ENCODE assay signal across 33 cellular contexts in genomic region chr7:69596056-69596455, GRCh38. TPM values are rescaled to one million over a fixed set of nuclear protein-coding genes. Genes with fewer than 3 reads are reported as not detected.
A peak's percentile ranks its signal among the peaks of the same experiment; 100 is the strongest.
DNase-seq lines count a peak whose midpoint lies in the region; ATAC-seq, FAIRE-seq and TF ChIP-seq lines count a peak whose summit lies in the region.
"Had no signal": no experiment of that assay in that cellular context is flagged by ENCODE, and none has a peak within 500 bp of the region (broad histone marks: within the 10 kb centered on the region; RNA-seq: fewer than 3 reads in every experiment).

No MANE protein-coding gene starts in this region.

- H3K4me3 Mint-ChIP-seq in neural progenitor cell: peak overlapping the region; percentile 91
- peak overlapping the region; percentile 41 for H3K4me3 Mint-ChIP-seq in type B pancreatic cell

- no peak for FAIRE-seq in GM12891 (lab: Jason Lieb, UNC)
- FAIRE-seq: frontal cortex, GM18507 had no signal

- no peak for TF ChIP-seq CTCF in left ventricle myocardium inferior (IDR thresholded peaks at IDR 0.05; ENCODE audit: borderline replicate concordance)
- no peak for TF ChIP-seq CTCF in heart left ventricle (IDR thresholded peaks at IDR 0.05)
- TF ChIP-seq CTCF in esophagus squamous epithelium (IDR thresholded peaks at IDR 0.05): no peak
- TF ChIP-seq CTCF in neural progenitor cell (IDR thresholded peaks at IDR 0.05): no peak
- no peak for TF ChIP-seq CTCF in type B pancreatic cell (conservative IDR thresholded peaks at IDR 0.05)

- peaks cover 35% of the 10 kb centered on the region for H3K4me1 ChIP-seq in left ventricle myocardium inferior
- H3K4me1 ChIP-seq in heart left ventricle: peaks cover 0 to 29% (median 3%) of the 10 kb centered on the region in 12 donors
- peaks cover 13 to 41% (median 29%) of the 10 kb centered on the region in 3 donors for H3K4me1 ChIP-seq in esophagus squamous epithelium
- H3K4me1 ChIP-seq in neural progenitor cell: peaks cover 6% of the 10 kb centered on the region

- H3K27me3 ChIP-seq in left ventricle myocardium inferior (ENCODE audit: low read depth): no peaks in the 10 kb centered on the region
- no peaks in the 10 kb centered on the region for H3K27me3 ChIP-seq in heart left ventricle
- peaks cover 0 to 58% (median 0%) of the 10 kb centered on the region in 4 donors for H3K27me3 ChIP-seq in esophagus squamous epithelium
- H3K27me3 ChIP-seq in neural progenitor cell: peaks cover 80% of the 10 kb centered on the region
- H3K27me3 ChIP-seq: adrenal gland, body of pancreas, testis, vagina had no signal

- no peaks in the 10 kb centered on the region for H3K36me3 ChIP-seq in left ventricle myocardium inferior
- no peaks in the 10 kb centered on the region for H3K36me3 ChIP-seq in heart left ventricle
- no peaks in the 10 kb centered on the region for H3K36me3 ChIP-seq in esophagus squamous epithelium
- no peaks in the 10 kb centered on the region for H3K36me3 ChIP-seq in neural progenitor cell
- H3K36me3 ChIP-seq: adrenal gland, vagina had no signal

- H3F3A ChIP-seq in neural progenitor cell (ENCODE audit: low read depth): peaks cover 20% of the 10 kb centered on the region

- H3K9me3 Mint-ChIP-seq in neural progenitor cell: no peaks in the 10 kb centered on the region
- H3K9me3 Mint-ChIP-seq in type B pancreatic cell: no peaks in the 10 kb centered on the region
- H3K9me3 Mint-ChIP-seq: activated T-cell treated with anti-CD3 and anti-CD28 coated beads, Interleukin-2, amount 50 U/mL, for 72 hours; CD8-positive, alpha-beta T cell; T-helper 1 cell treated with Interleukin-12 subunit alpha and Interleukin-12 subunit beta and Interleukin-4 antibody, amounts not matched to agents 30 μg/mL and 1 μg/mL, for 36 hours had no signal

- H2AFZ ChIP-seq in neural progenitor cell (replicated peaks): no peak overlapping the region

- H4K20me1 ChIP-seq in neural progenitor cell (ENCODE audit: low read depth): peaks cover 7% of the 10 kb centered on the region

- ATAC-seq in heart left ventricle: no peak
- ATAC-seq in GM21825 (IDR thresholded peaks at IDR 0.05; ENCODE audit: unreplicated experiment): no peak
- ATAC-seq in GM21447 (IDR thresholded peaks at IDR 0.05; ENCODE audit: unreplicated experiment): no peak
- ATAC-seq: activated CD4-positive, CD25-positive, alpha-beta regulatory T cell treated with anti-CD3 and anti-CD28 coated beads, Interleukin-2, amount 50 U/mL, for 24 hours; activated CD8-positive, alpha-beta memory T cell treated with anti-CD3 and anti-CD28 coated beads, Interleukin-2, amount 10 ng/mL, durations not matched to agents 7 days and 5 days; activated T-cell treated with anti-CD3 and anti-CD28 coated beads, Interleukin-2, amount 50 U/mL, for 72 hours; body of pancreas; CD8-positive, alpha-beta T cell; HCT116; left colon; SK-N-SH treated with all-trans-retinoic acid at 6 μM for 48 hours; stimulated activated naive B cell treated with anti-CD40 and anti-IgM and Interleukin-4, amounts not matched to agents 10 μg/mL and 1 μg/mL and 100 μg/mL, for 72 hours had no signal

- H3K79me2 ChIP-seq in neural progenitor cell (ENCODE audit: low read depth): peaks cover 3% of the 10 kb centered on the region

- H3K36me3 Mint-ChIP-seq in neural progenitor cell (no peaks in the 10 kb centered on the region), type B pancreatic cell (no peaks in the 10 kb centered on the region)
- H3K36me3 Mint-ChIP-seq: CD8-positive, alpha-beta T cell; stimulated activated naive B cell treated with anti-CD40 and anti-IgM and Interleukin-4, amounts not matched to agents 10 μg/mL and 1 μg/mL and 100 μg/mL, for 72 hours had no signal

- no peak overlapping the region for H3K9ac ChIP-seq in neural progenitor cell

- H3K27ac ChIP-seq in left ventricle myocardium inferior (replicated peaks): peak overlapping the region; percentile 89
- peak overlapping the region in 1 of 12 donors; percentile 94 for H3K27ac ChIP-seq in heart left ventricle
- H3K27ac ChIP-seq in esophagus squamous epithelium: peak overlapping the region in 3 of 4 donors; percentile 13 to 91 (median 89)
- no peak overlapping the region for H3K27ac ChIP-seq in neural progenitor cell

- no peak overlapping the region for H3K4me3 ChIP-seq in left ventricle myocardium inferior
- no peak overlapping the region for H3K4me3 ChIP-seq in heart left ventricle
- H3K4me3 ChIP-seq in esophagus squamous epithelium: no peak overlapping the region
- H3K4me3 ChIP-seq in neural progenitor cell: no peak overlapping the region
- H3K4me3 ChIP-seq: body of pancreas had no signal

- TF ChIP-seq POLR2A in heart left ventricle (IDR thresholded peaks at IDR 0.05) (no peak), esophagus squamous epithelium (IDR thresholded peaks at IDR 0.05) (no peak), GM12891 (IDR thresholded peaks at IDR 0.05; ENCODE audit: low read depth, low read length) (no peak)

- H3K27me3 Mint-ChIP-seq in neural progenitor cell (ENCODE audit: insufficient read depth, low read depth) (peaks cover 4% of the 10 kb centered on the region), type B pancreatic cell (peaks cover 19% of the 10 kb centered on the region)
- H3K27me3 Mint-ChIP-seq: stimulated activated naive B cell treated with anti-CD40 and anti-IgM and Interleukin-4, amounts not matched to agents 10 μg/mL and 1 μg/mL and 100 μg/mL, for 72 hours had no signal

- no peak overlapping the region for H3K4me2 ChIP-seq in neural progenitor cell

- intact Hi-C loops in left ventricle myocardium inferior (cut with micrococcal nuclease) (no loop called here), heart left ventricle (cut with DNase I) (loop anchor here in 3 of 10 donors (5.0 to 10.0 kb wide), 4 partner anchors 139 to 1099 kb away; no protein-coding TSS in a partner anchor), esophagus squamous epithelium (cut with DNase I) (no loop called here)

- H3K4me1 Mint-ChIP-seq in neural progenitor cell (peaks cover 14% of the 10 kb centered on the region), type B pancreatic cell (ENCODE audit: unreplicated experiment) (peaks cover 6% of the 10 kb centered on the region)

- no peak for DNase-seq in left ventricle myocardium inferior
- DNase-seq in heart left ventricle: no peak
- DNase-seq in esophagus squamous epithelium (lab: John Stamatoyannopoulos, UW): no peak
- DNase-seq in neural progenitor cell (ENCODE audit: low spot score): no peak
- DNase-seq in type B pancreatic cell (ENCODE audit: extremely low spot score, unreplicated experiment): no peak
- DNase-seq in GM12891 (ENCODE audit: insufficient read length, low spot score): no peak
- DNase-seq: activated CD4-positive, alpha-beta T cell treated with anti-CD3 and anti-CD28 coated beads, Interleukin-2, amount 50 U/mL, for 4 hours; activated CD8-positive, alpha-beta memory T cell treated with anti-CD3 and anti-CD28 coated beads, Interleukin-2, amount 10 ng/mL, durations not matched to agents 7 days and 5 days; activated naive CD4-positive, alpha-beta T cell; activated T-cell treated with anti-CD3 and anti-CD28 coated beads, Interleukin-2, amount 50 U/mL, for 72 hours; body of pancreas; CD8-positive, alpha-beta T cell; hippocampal formation; IMR-90; left colon; mesenchymal stem cell; NCI-H1436 treated with DMSO at 0.1 percent for 48 hours; NCI-H2081 treated with DMSO at 0.1 percent for 48 hours; NCI-H226; Right ventricle myocardium superior; stimulated activated CD4-positive, alpha-beta T cell treated with anti-CD3 and anti-CD28 coated beads, Interleukin-15, amount 100 ng/mL, for 24 hours; stimulated activated naive B cell treated with anti-CD40 and anti-IgM and Interleukin-4, amounts not matched to agents 10 μg/mL and 1 μg/mL and 100 μg/mL, for 72 hours; testis had no signal

- H3K9me3 ChIP-seq in left ventricle myocardium inferior (replicated peaks) (peaks cover 3% of the 10 kb centered on the region), heart left ventricle (peaks cover 0 to 4% (median 0%) of the 10 kb centered on the region in 12 donors), esophagus squamous epithelium (no peaks in the 10 kb centered on the region), neural progenitor cell (ENCODE audit: low read depth) (no peaks in the 10 kb centered on the region)
- H3K9me3 ChIP-seq: adrenal gland, body of pancreas, testis, vagina had no signal

- 83 to 87% (median 83%) methylated on average over 7 of the region's 7 CpGs for WGBS in heart left ventricle, 4 donors
- whole genome bisulfite sequencing in esophagus squamous epithelium, 2 donors: 72 to 80% methylated on average over 7 of the region's 7 CpGs

- no peak overlapping the region for H3K27ac Mint-ChIP-seq in neural progenitor cell
- H3K27ac Mint-ChIP-seq in type B pancreatic cell: peak overlapping the region; percentile 92
- H3K27ac Mint-ChIP-seq: activated CD8-positive, alpha-beta memory T cell treated with anti-CD3 and anti-CD28 coated beads, Interleukin-2, amount 10 ng/mL, durations not matched to agents 7 days and 5 days; activated T-cell treated with anti-CD3 and anti-CD28 coated beads, Interleukin-2, amount 50 U/mL, for 72 hours; CD8-positive, alpha-beta T cell; stimulated activated naive B cell treated with anti-CD40 and anti-IgM and Interleukin-4, amounts not matched to agents 10 μg/mL and 1 μg/mL and 100 μg/mL, for 72 hours; T-helper 1 cell treated with Interleukin-12 subunit alpha and Interleukin-12 subunit beta and Interleukin-4 antibody, amounts not matched to agents 30 μg/mL and 1 μg/mL, for 36 hours had no signal

TF ChIP-seq in GM12891, 5 proteins besides CTCF, POLR2A, EP300 and RAD21:
- TF ChIP-seq POLR2AphosphoS5 (IDR thresholded peaks at IDR 0.05; ENCODE audit: low read depth, low read length): no peak
- no peak for TF ChIP-seq SPI1 (IDR thresholded peaks at IDR 0.05; ENCODE audit: low read depth, low read length)
- no peak for TF ChIP-seq TAF1 (IDR thresholded peaks at IDR 0.05; ENCODE audit: low read depth, low read length)
- TF ChIP-seq PAX5 (IDR thresholded peaks at IDR 0.05; ENCODE audit: insufficient read depth, low read length, severe bottlenecking): no peak
- TF ChIP-seq POU2F2 (IDR thresholded peaks at IDR 0.05; ENCODE audit: low read depth, low read length): no peak

RNA-seq across cellular contexts. Expression of gene AUTS2, which starts 2.2 kb away (rescaled TPM):
- total RNA-seq in left ventricle myocardium inferior (10.5 TPM), heart left ventricle (10 to 100 TPM in 4 of 9 donors, 1 to 10 TPM in 5; 5.4 to 14.0 (median 8.3) TPM), esophagus squamous epithelium (10 to 100 TPM in 3 of 4 donors, 1 to 10 TPM in 1; 9.5 to 36.2 (median 23.0) TPM), neural progenitor cell (ENCODE audit: low replicate concordance) (47.1 and 50.0 TPM in 2 replicates), type B pancreatic cell (ENCODE audit: low replicate concordance) (53.8 and 94.1 TPM in 2 replicates)
- 1 to 10 TPM; 3.4 to 3.7 TPM for polyA plus RNA-seq in heart left ventricle
- 9.2 TPM for polyA plus RNA-seq in GM12891 (2012; ENCODE audit: low read depth, missing spikeins)
